ENCODE assay signal across 8 cellular contexts in the genomic region with DNA sequence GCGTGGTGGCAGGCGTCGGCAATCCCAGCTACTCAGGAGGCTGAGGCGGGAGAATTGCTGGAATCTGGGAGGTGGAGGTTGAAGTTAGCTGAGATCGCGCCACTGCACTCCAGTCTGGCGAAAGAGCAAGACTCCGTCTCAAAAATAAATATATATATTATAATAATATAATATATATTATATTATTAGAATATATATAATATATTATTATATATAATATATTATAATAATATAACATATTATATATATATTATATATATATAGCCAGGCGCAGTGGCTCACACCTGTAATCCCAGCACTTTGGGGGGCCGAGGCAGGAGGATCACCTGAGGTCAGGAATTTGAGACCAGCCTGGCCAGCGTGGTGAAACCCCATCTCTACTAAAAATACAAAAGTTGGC. TPM values are rescaled to one million over a fixed set of nuclear protein-coding genes. Genes with fewer than 3 reads are reported as not detected.
"Had no signal": no experiment of that assay in that cellular context is flagged by ENCODE, and none has a peak within 500 bp of the region (broad histone marks: within the 10 kb centered on the region; RNA-seq: fewer than 3 reads in every experiment).

No MANE protein-coding gene starts in this region.

RNA-seq across cellular contexts. Expression of a gene that starts 9.7 kb away (rescaled TPM):
- total RNA-seq: kidney epithelial cell, left lobe of liver, left ventricle myocardium inferior, left ventricle myocardium superior, lung microvascular endothelial cell, mammary epithelial cell, mesothelial cell of epicardium, myocyte had no signal
